ENCODE assay signal across 8 cellular contexts in genomic region chr2:20674974-20675679, GRCh38. TPM values are rescaled to one million over a fixed set of nuclear protein-coding genes. Genes with fewer than 3 reads are reported as not detected.
A peak's percentile ranks its signal among the peaks of the same experiment; 100 is the strongest.
DNase-seq lines count a peak whose midpoint lies in the region; ATAC-seq and TF ChIP-seq lines count a peak whose summit lies in the region.

No MANE protein-coding gene starts in this region.

- H3K23ac ChIP-seq in trophoblast cell (ENCODE audit: low read length): no peak overlapping the region

- no peak overlapping the region for H3K18ac ChIP-seq in trophoblast cell (ENCODE audit: low read length)

- peak overlapping the region; percentile 27 for H3K4me3 Mint-ChIP-seq in Caco-2 (ENCODE audit: unreplicated experiment)
- peak overlapping the region in 1 of 2 donors; percentile 62 for H3K4me3 Mint-ChIP-seq in CD14-positive monocyte

- ATAC-seq in GM21619 (IDR thresholded peaks at IDR 0.05; ENCODE audit: unreplicated experiment): no peak

- H2AFZ ChIP-seq in trophoblast cell (ENCODE audit: insufficient read depth, low read length, poor library complexity): no peak overlapping the region

- peak overlapping the region; percentile 69 for H3K27ac Mint-ChIP-seq in Caco-2 (ENCODE audit: unreplicated experiment)
- H3K27ac Mint-ChIP-seq in CD14-positive monocyte: peak overlapping the region in 1 of 7 donors; percentile 19

- WGBS in trophoblast cell (ENCODE audit: extremely low coverage, insufficient coverage, insufficient read length): no CpG with 5 or more reads among the region's 16 CpGs

- H3K4ac ChIP-seq in trophoblast cell (ENCODE audit: low read depth, low read length): no peak overlapping the region

- POLR2A ChIA-PET in Caco-2 (lab: Charles Lee): interaction anchor here (0.6 to 1.7 kb wide), 8 partner anchors 8 to 250 kb away, joined by 3 to 13 read pairs (median 6); partner anchors contain the start of genes GDF7, HS1BP3, LDAH and RHOB
- POLR2A ChIA-PET in RWPE1 (lab: Yijun Ruan, JAX; ENCODE audit: low non-redundant PET): no interaction called here

- H3K27me3 Mint-ChIP-seq in Caco-2 (ENCODE audit: insufficient read depth, unreplicated experiment): no peaks in the 10 kb centered on the region
- peaks cover 46 to 53% (median 52%) of the 10 kb centered on the region in 3 donors for H3K27me3 Mint-ChIP-seq in CD14-positive monocyte (ENCODE audit: low read depth in 3 of 3)

- H3K4me2 ChIP-seq in trophoblast cell (ENCODE audit: low read length): no peak overlapping the region

- H4K91ac ChIP-seq in trophoblast cell (ENCODE audit: low read depth, low read length): no peak overlapping the region

- no peak overlapping the region for H2BK120ac ChIP-seq in trophoblast cell (ENCODE audit: insufficient read depth, low read length, poor library complexity)

- H3K9me3 ChIP-seq in Caco-2 (no peaks in the 10 kb centered on the region), trophoblast cell (ENCODE audit: insufficient read depth, low read depth, low read length) (peaks cover 7% of the 10 kb centered on the region)

- no peaks in the 10 kb centered on the region for H3K36me3 ChIP-seq in Caco-2 (ENCODE audit: control insufficient read depth, insufficient read depth, low read length)
- H3K36me3 ChIP-seq in trophoblast cell (ENCODE audit: control insufficient read depth in 1 of 2, insufficient read depth in 2 of 2, low read length in 2 of 2): peaks cover 0 to 2% of the 10 kb centered on the region in 2 experiments

- CTCF ChIA-PET in Caco-2 (lab: Charles Lee) (interaction anchor here (0.8 to 7.1 kb wide), 16 partner anchors 8 to 490 kb away, joined by 3 to 281 read pairs (median 10); partner anchors contain the start of genes GDF7, HS1BP3, LDAH and RHOB), RWPE1 (lab: Yijun Ruan, JAX) (interaction anchor here (0.6 to 2.7 kb wide), 4 partner anchors 13 to 288 kb away, joined by 3 to 10 read pairs (median 5); partner anchors contain the start of gene HS1BP3)

- no peak overlapping the region for H3K27ac ChIP-seq in RWPE1
- H3K27ac ChIP-seq in trophoblast cell (ENCODE audit: low read depth, low read length): no peak overlapping the region

- H3K9me3 Mint-ChIP-seq in Caco-2 (ENCODE audit: unreplicated experiment) (no peaks in the 10 kb centered on the region), CD14-positive monocyte (peaks cover 0 to 13% (median 2%) of the 10 kb centered on the region in 7 donors)

- intact Hi-C loops in Caco-2 (cut with micrococcal nuclease; ENCODE audit: unreplicated experiment) (loop anchor here (5.0 kb wide), 2 partner anchors 147 to 367 kb away; partner anchors contain the start of genes APOB and LDAH), CD14-positive monocyte (cut with micrococcal nuclease) (no loop called here)

- no peak overlapping the region for H2BK5ac ChIP-seq in trophoblast cell (ENCODE audit: low read depth, low read length, poor library complexity)

- peaks cover 36% of the 10 kb centered on the region for H3K36me3 Mint-ChIP-seq in Caco-2 (ENCODE audit: insufficient read depth, unreplicated experiment)
- peaks cover 0 to 3% of the 10 kb centered on the region in 2 donors for H3K36me3 Mint-ChIP-seq in CD14-positive monocyte

- no peaks in the 10 kb centered on the region for H3K79me1 ChIP-seq in trophoblast cell (ENCODE audit: low read length)

- no peaks in the 10 kb centered on the region for H3K79me2 ChIP-seq in trophoblast cell (ENCODE audit: control insufficient read depth, insufficient read depth, low read length, poor library complexity)

- H2BK12ac ChIP-seq in trophoblast cell (ENCODE audit: low read length): no peak overlapping the region

- H3K4me1 ChIP-seq in Caco-2 (peaks cover 15% of the 10 kb centered on the region), trophoblast cell (ENCODE audit: control insufficient read depth in 1 of 2, insufficient read depth in 2 of 2, low read length in 2 of 2) (peaks cover 9 to 18% of the 10 kb centered on the region in 2 experiments)

- DNase-seq in Caco-2: no peak
- peak; percentile 48 for DNase-seq in RWPE1 (ENCODE audit: low spot score)
- peak; percentile 88 for DNase-seq in fibroblast of pulmonary artery (ENCODE audit: low read depth)
- DNase-seq in trophoblast cell: peak; percentile 21 to 27
- no peak for DNase-seq in germinal center (ENCODE audit: low spot score)
- DNase-seq in CD14-positive monocyte (ENCODE audit: low spot score): no peak
- no peak for DNase-seq in cerebellar nuclear complex (lab: John Stamatoyannopoulos, UW)

- H4K8ac ChIP-seq in trophoblast cell (ENCODE audit: low read depth, low read length): no peak overlapping the region

- no peak overlapping the region for H4K12ac ChIP-seq in trophoblast cell (ENCODE audit: low read depth, low read length)

- H3K4me3 ChIP-seq in Caco-2 (ENCODE audit: low read depth, low read length) (no peak overlapping the region), fibroblast of pulmonary artery (replicated peaks; ENCODE audit: low read depth, low read length) (no peak overlapping the region), trophoblast cell (ENCODE audit: low read depth, low read length) (no peak overlapping the region)

- H3K14ac ChIP-seq in trophoblast cell (ENCODE audit: low read length): no peak overlapping the region

- no peak overlapping the region for H3K9ac ChIP-seq in trophoblast cell (ENCODE audit: low read length)

- H3K27me3 ChIP-seq in Caco-2 (replicated peaks; ENCODE audit: control insufficient read depth, insufficient read depth, low read length): no peaks in the 10 kb centered on the region
- H3K27me3 ChIP-seq in trophoblast cell (ENCODE audit: insufficient read depth, low read length): peaks cover 29% of the 10 kb centered on the region

- no peak overlapping the region for H2AK5ac ChIP-seq in trophoblast cell (ENCODE audit: low read length)

- no TSS peak for BruUV-seq in Caco-2 (replicated peaks; lab: Mats Ljungman, UMichigan)

- H3K4me1 Mint-ChIP-seq in Caco-2 (ENCODE audit: low read depth, unreplicated experiment): peaks cover 25% of the 10 kb centered on the region
- peaks cover 10% of the 10 kb centered on the region for H3K4me1 Mint-ChIP-seq in CD14-positive monocyte

- TF ChIP-seq CTCF in Caco-2 (IDR thresholded peaks at IDR 0.05; ENCODE audit: insufficient read depth in 1 of 2, low read depth in 1 of 2, low read length in 1 of 2, severe bottlenecking in 1 of 2, unreplicated experiment in 1 of 2) (no peak), RWPE1 (conservative IDR thresholded peaks at IDR 0.05; ENCODE audit: low read depth) (no peak), fibroblast of pulmonary artery (IDR thresholded peaks at IDR 0.05; ENCODE audit: low read length, missing control alignments) (no peak), CD14-positive monocyte (IDR thresholded peaks at IDR 0.05) (no peak)

RNA-seq across cellular contexts. Expression of gene GDF7, which starts 8.2 kb away (rescaled TPM):
- 1.7 and 1.8 TPM in 2 replicates for total RNA-seq in Caco-2 (2022)
- polyA plus RNA-seq in trophoblast cell (2013): 0.14 and 0.17 TPM in 2 replicates
- not detected for polyA plus RNA-seq in CD14-positive monocyte

RNA-seq across cellular contexts. Expression of gene HS1BP3, which starts 24.2 kb away (rescaled TPM):
- 26.5 and 31.1 TPM in 2 replicates for total RNA-seq in Caco-2 (2022)
- polyA plus RNA-seq in trophoblast cell (2013): 17.5 and 18.2 TPM in 2 replicates
- 10 to 100 TPM; 45.4 to 48.9 TPM for polyA plus RNA-seq in CD14-positive monocyte

Comparison
In these comparisons a context has a peak if more than half of its experiments do, and no peak if none do; other contexts are left out.
1. DNase-seq: peak in RWPE1 (single experiment), fibroblast of pulmonary artery (single experiment) and trophoblast cell (2 of 2); none in Caco-2 (0 of 2), germinal center (single experiment), CD14-positive monocyte (single experiment) and cerebellar nuclear complex (0 of 2).